Comparison of ENCODE assay signal across 33 cellular contexts in the genomic region with DNA sequence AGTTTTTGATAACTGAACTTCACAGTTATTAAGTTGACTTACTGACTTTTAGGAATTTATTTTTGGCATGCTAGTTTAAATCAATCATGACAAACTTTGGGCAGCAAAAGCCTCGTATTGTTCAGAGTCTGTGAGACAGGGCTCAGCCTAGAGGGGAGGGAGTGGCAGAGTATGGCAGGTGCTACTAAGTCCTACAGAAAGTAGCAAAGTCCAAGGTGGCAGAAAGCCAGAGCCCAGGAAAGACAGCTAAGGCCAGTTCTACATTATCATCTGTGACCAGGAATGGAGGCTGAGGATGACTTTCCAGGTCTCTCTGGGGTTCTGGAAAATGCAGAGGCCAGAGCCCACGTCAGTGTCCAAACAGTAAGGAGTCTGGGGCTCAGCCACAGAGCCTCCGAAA.
"Had no signal": no experiment of that assay in that cellular context is flagged by ENCODE, and none has a peak within 500 bp of the region (broad histone marks: within the 10 kb centered on the region; RNA-seq: fewer than 3 reads in every experiment).

No MANE protein-coding gene starts in this region.

- H3K9ac ChIP-seq: SK-N-SH had no signal

- H3K27ac ChIP-seq: SJCRH30 had no signal

- H3K27me3 Mint-ChIP-seq: activated B cell treated with CpG ODN at 0.5 μM for 24 hours; activated naive CD8-positive, alpha-beta T cell treated with anti-CD3 and anti-CD28 coated beads, Interleukin-2, amount 50 U/mL, for 24 hours; brain had no signal

- DNase-seq: activated B cell treated with CpG ODN at 0.5 μM for 24 hours; activated CD4-positive, alpha-beta T cell treated with anti-CD3 and anti-CD28 coated beads for 1 hour; activated CD4-positive, alpha-beta T cell treated with anti-CD3 and anti-CD28 coated beads, Interleukin-2, amount 10 ng/mL, durations not matched to agents 24 days and 14 days; activated CD4-positive, alpha-beta T cell treated with anti-CD3 and anti-CD28 coated beads, Interleukin-2, amount 50 U/mL, for 48 hours; activated CD8-positive, alpha-beta memory T cell treated with anti-CD3 and anti-CD28 coated beads, Interleukin-2, amount 10 ng/mL, durations not matched to agents 7 days and 5 days; activated effector memory CD4-positive, alpha-beta T cell treated with anti-CD3 and anti-CD28 coated beads, Interleukin-2, amount 50 U/mL, for 16 hours; activated naive CD4-positive, alpha-beta T cell treated with Interleukin-2 at 50 U/mL for 16 hours; activated naive CD8-positive, alpha-beta T cell treated with anti-CD3 and anti-CD28 coated beads, Interleukin-2, amount 50 U/mL, for 24 hours; activated T-cell treated with anti-CD3 and anti-CD28 coated beads, Interleukin-2, amount 50 U/mL, for 24 hours; amniotic stem cell; MG63; MV-4-11; NCI-H1092 treated with DMSO at 0.1 percent for 48 hours; NCI-H1417 treated with DMSO at 0.1 percent for 48 hours; NCI-H1694; NCI-H2029; NCI-H2107; NCI-H2171 treated with DMSO at 0.1 percent for 48 hours; NCI-H226; NCI-H524; NCI-H774; NK-92 treated with Interleukin-12 subunit alpha and Interleukin-12 subunit beta, amount 100 ng/mL, for 24 hours; OCI-M1; Right ventricle myocardium superior; RPMI8226; SK-N-SH; SW 1271 had no signal

- H3K27ac Mint-ChIP-seq: activated B cell treated with CpG ODN at 0.5 μM for 24 hours; activated CD4-positive, alpha-beta T cell treated with anti-CD3 and anti-CD28 coated beads, Interleukin-2, amount 10 ng/mL, durations not matched to agents 24 days and 14 days; activated CD8-positive, alpha-beta memory T cell treated with anti-CD3 and anti-CD28 coated beads, Interleukin-2, amount 10 ng/mL, durations not matched to agents 7 days and 5 days; activated naive CD4-positive, alpha-beta T cell treated with anti-CD3 and anti-CD28 coated beads, Interleukin-2, amount 50 U/mL, for 72 hours; activated naive CD8-positive, alpha-beta T cell treated with anti-CD3 and anti-CD28 coated beads, Interleukin-2, amount 50 U/mL, for 24 hours; activated T-cell treated with anti-CD3 and anti-CD28 coated beads, Interleukin-2, amount 50 U/mL, for 24 hours; brain; T-helper 2 cell treated with Interferon-gamma antibody and Interleukin-4, amounts not matched to agents 5 μg/mL and 100 μg/mL, for 36 hours had no signal

- H3K9me3 Mint-ChIP-seq: activated B cell treated with CpG ODN at 0.5 μM for 24 hours; activated CD4-positive, alpha-beta T cell treated with anti-CD3 and anti-CD28 coated beads, Interleukin-2, amount 10 ng/mL, durations not matched to agents 24 days and 14 days; activated naive CD4-positive, alpha-beta T cell treated with anti-CD3 and anti-CD28 coated beads, Interleukin-2, amount 50 U/mL, for 72 hours; activated naive CD8-positive, alpha-beta T cell treated with anti-CD3 and anti-CD28 coated beads, Interleukin-2, amount 50 U/mL, for 24 hours; activated T-cell treated with anti-CD3 and anti-CD28 coated beads, Interleukin-2, amount 50 U/mL, for 24 hours; brain; central memory CD8-positive, alpha-beta T cell; T-helper 2 cell treated with Interferon-gamma antibody and Interleukin-4, amounts not matched to agents 5 μg/mL and 100 μg/mL, for 36 hours had no signal

- H3K36me3 Mint-ChIP-seq: activated CD8-positive, alpha-beta memory T cell treated with anti-CD3 and anti-CD28 coated beads, Interleukin-2, amount 10 ng/mL, durations not matched to agents 7 days and 5 days; activated naive CD4-positive, alpha-beta T cell treated with anti-CD3 and anti-CD28 coated beads, Interleukin-2, amount 50 U/mL, for 72 hours; brain had no signal

- H3K4me3 Mint-ChIP-seq: activated B cell treated with CpG ODN at 0.5 μM for 24 hours; activated CD4-positive, alpha-beta T cell treated with anti-CD3 and anti-CD28 coated beads, Interleukin-2, amount 10 ng/mL, durations not matched to agents 24 days and 14 days; activated CD8-positive, alpha-beta memory T cell treated with anti-CD3 and anti-CD28 coated beads, Interleukin-2, amount 10 ng/mL, durations not matched to agents 7 days and 5 days; activated naive CD8-positive, alpha-beta T cell treated with anti-CD3 and anti-CD28 coated beads, Interleukin-2, amount 50 U/mL, for 24 hours; activated T-cell treated with anti-CD3 and anti-CD28 coated beads, Interleukin-2, amount 50 U/mL, for 24 hours; brain; central memory CD8-positive, alpha-beta T cell; T-helper 2 cell treated with Interferon-gamma antibody and Interleukin-4, amounts not matched to agents 5 μg/mL and 100 μg/mL, for 36 hours had no signal

- ATAC-seq: activated CD8-positive, alpha-beta memory T cell treated with anti-CD3 and anti-CD28 coated beads, Interleukin-2, amount 10 ng/mL, durations not matched to agents 7 days and 5 days; activated naive CD4-positive, alpha-beta T cell treated with anti-CD3 and anti-CD28 coated beads, Interleukin-2, amount 50 U/mL, for 72 hours; activated naive CD8-positive, alpha-beta T cell treated with anti-CD3 and anti-CD28 coated beads, Interleukin-2, amount 50 U/mL, for 24 hours; Panc1 had no signal

- H3K4me1 Mint-ChIP-seq: activated CD8-positive, alpha-beta memory T cell treated with anti-CD3 and anti-CD28 coated beads, Interleukin-2, amount 10 ng/mL, durations not matched to agents 7 days and 5 days; brain; central memory CD8-positive, alpha-beta T cell had no signal

- H3K36me3 ChIP-seq: MG63, SJCRH30 had no signal

- H3K9me3 ChIP-seq: MG63, SJCRH30, SK-N-SH had no signal

- H3K27me3 ChIP-seq: MG63 had no signal

- H3K4me1 ChIP-seq: SJCRH30 had no signal

- H3K4me3 ChIP-seq: MG63, SJCRH30 had no signal
